Comparison of ENCODE assay signal across 17 cellular contexts in genomic region chr19:8453616-8454015, GRCh38. TPM values are rescaled to one million over a fixed set of nuclear protein-coding genes. Genes with fewer than 3 reads are reported as not detected.
DNase-seq lines count a peak whose midpoint lies in the region; ATAC-seq and TF ChIP-seq lines count a peak whose summit lies in the region.
"Had no signal": no experiment of that assay in that cellular context is flagged by ENCODE, and none has a peak within 500 bp of the region (broad histone marks: within the 10 kb centered on the region; RNA-seq: fewer than 3 reads in every experiment).

No MANE protein-coding gene starts in this region.

- peak overlapping the region; percentile 22 for H3K9ac ChIP-seq in mesenchymal stem cell (ENCODE audit: low read length)

- H4K8ac ChIP-seq in mesenchymal stem cell (ENCODE audit: low read length): no peak overlapping the region

- DNase-seq in GM23338 (ENCODE audit: low spot score): no peak
- DNase-seq in T-helper 17 cell: no peak
- no peak for DNase-seq in mesenchymal stem cell
- DNase-seq in gastrocnemius medialis: no peak
- no peak for DNase-seq in activated naive CD4-positive, alpha-beta T cell treated with anti-CD3 and anti-CD28 coated beads for 36 hours
- no peak for DNase-seq in adrenal gland
- DNase-seq: activated T-cell treated with anti-CD3 and anti-CD28 coated beads, Interleukin-2, amount 50 U/mL, for 1 hour; colonic mucosa; DMS79; head of caudate nucleus; left colon; NCI-H2171 treated with DMSO at 0.1 percent for 48 hours; right lobe of liver; stimulated activated naive B cell treated with anti-CD40 and anti-IgM and Interleukin-4, amounts not matched to agents 10 μg/mL and 1 μg/mL and 100 μg/mL, for 72 hours had no signal

- H3K4me2 ChIP-seq in GM23338 (no peak overlapping the region), mesenchymal stem cell (ENCODE audit: low read length, poor library complexity, severe bottlenecking) (peak overlapping the region; percentile 18)

- H2BK12ac ChIP-seq in mesenchymal stem cell (ENCODE audit: low read length in 2 of 2): no peak overlapping the region

- CTCF ChIA-PET in activated naive CD4-positive, alpha-beta T cell treated with anti-CD3 and anti-CD28 coated beads for 36 hours (lab: Charles Lee): interaction anchor here (1.1 kb wide), 1 partner anchor 9 kb away, joined by 3 read pairs; no protein-coding TSS in a partner anchor

- H2BK120ac ChIP-seq in mesenchymal stem cell (ENCODE audit: low read depth, low read length): no peak overlapping the region

- WGBS in mesenchymal stem cell: 96% methylated on average over 6 of the region's 6 CpGs
- WGBS in adrenal gland, 4 donors: 82 to 87% (median 84%) methylated on average over 3 to 6 of the region's 6 CpGs

- no peaks in the 10 kb centered on the region for H3K9me3 Mint-ChIP-seq in GM23338
- H3K9me3 Mint-ChIP-seq in activated naive CD4-positive, alpha-beta T cell treated with anti-CD3 and anti-CD28 coated beads for 36 hours: no peaks in the 10 kb centered on the region
- H3K9me3 Mint-ChIP-seq: activated naive CD4-positive, alpha-beta T cell treated with anti-CD3 and anti-CD28 coated beads, Interleukin-2, amount 50 U/mL, for 24 hours; stimulated activated naive B cell treated with anti-CD40 and anti-IgM and Interleukin-4, amounts not matched to agents 10 μg/mL and 1 μg/mL and 100 μg/mL, for 72 hours had no signal

- H3K36me3 Mint-ChIP-seq in GM23338 (ENCODE audit: low read depth): peaks cover 78% of the 10 kb centered on the region
- H3K36me3 Mint-ChIP-seq in T-helper 17 cell (ENCODE audit: low read depth): no peaks in the 10 kb centered on the region
- H3K36me3 Mint-ChIP-seq in activated naive CD4-positive, alpha-beta T cell treated with anti-CD3 and anti-CD28 coated beads for 36 hours (ENCODE audit: low read depth): peaks cover 37% of the 10 kb centered on the region

- no peaks in the 10 kb centered on the region for H3F3A ChIP-seq in GM23338 (replicated peaks; ENCODE audit: low read depth)

- H3K36me3 ChIP-seq in GM23338 (ENCODE audit: insufficient read depth): peaks cover 17% of the 10 kb centered on the region; the same call in 1 of the 2 replicates
- peaks cover 15 to 37% of the 10 kb centered on the region in 2 experiments for H3K36me3 ChIP-seq in mesenchymal stem cell (ENCODE audit: control insufficient read depth in 1 of 2, insufficient read depth in 2 of 2, low read depth in 1 of 2, low read length in 2 of 2)
- peaks cover 0 to 5% of the 10 kb centered on the region in 2 donors for H3K36me3 ChIP-seq in gastrocnemius medialis
- peaks cover 0 to 24% of the 10 kb centered on the region in 2 donors for H3K36me3 ChIP-seq in adrenal gland (replicated peaks in 1 of 2)

- H3K4me3 ChIP-seq in GM23338 (no peak overlapping the region), mesenchymal stem cell (ENCODE audit: insufficient read depth in 1 of 2, low read depth in 1 of 2, low read length in 2 of 2) (no peak overlapping the region), gastrocnemius medialis (no peak overlapping the region), adrenal gland (no peak overlapping the region)
- H3K4me3 ChIP-seq: colonic mucosa, right lobe of liver had no signal

- H3K4ac ChIP-seq in mesenchymal stem cell (ENCODE audit: low read depth in 1 of 2, low read length in 2 of 2): no peak overlapping the region

- H3K27ac Mint-ChIP-seq in GM23338 (no peak overlapping the region), T-helper 17 cell (peak overlapping the region; percentile 53)
- H3K27ac Mint-ChIP-seq in activated naive CD4-positive, alpha-beta T cell treated with anti-CD3 and anti-CD28 coated beads for 36 hours: no peak overlapping the region
- H3K27ac Mint-ChIP-seq: activated naive CD4-positive, alpha-beta T cell treated with anti-CD3 and anti-CD28 coated beads, Interleukin-2, amount 50 U/mL, for 24 hours had no signal

- peaks cover 90% of the 10 kb centered on the region for H4K20me1 ChIP-seq in GM23338 (replicated peaks; ENCODE audit: insufficient read depth)

- no peak for ATAC-seq in GM23338
- no peak for ATAC-seq in T-helper 17 cell
- ATAC-seq in gastrocnemius medialis: no peak
- no peak for ATAC-seq in HG03039 (IDR thresholded peaks at IDR 0.05; ENCODE audit: unreplicated experiment)
- ATAC-seq: left colon; stimulated activated naive B cell treated with anti-CD40 and anti-IgM and Interleukin-4, amounts not matched to agents 10 μg/mL and 1 μg/mL and 100 μg/mL, for 72 hours had no signal

- peaks cover 86% of the 10 kb centered on the region for H3K4me1 Mint-ChIP-seq in GM23338
- peaks cover 56% of the 10 kb centered on the region for H3K4me1 Mint-ChIP-seq in T-helper 17 cell
- H3K4me1 Mint-ChIP-seq in activated naive CD4-positive, alpha-beta T cell treated with anti-CD3 and anti-CD28 coated beads for 36 hours (ENCODE audit: low read depth): peaks cover 89% of the 10 kb centered on the region

- H2BK15ac ChIP-seq in mesenchymal stem cell (ENCODE audit: low read depth, poor library complexity, severe bottlenecking): no peak overlapping the region

- no peak overlapping the region for H3K18ac ChIP-seq in mesenchymal stem cell (ENCODE audit: low read depth in 1 of 2, low read length in 2 of 2)

- TF ChIP-seq CTCF in GM23338 (conservative IDR thresholded peaks at IDR 0.05; ENCODE audit: low read depth in 2 of 2) (no peak), gastrocnemius medialis (IDR thresholded peaks at IDR 0.05 in 4 of 5, conservative IDR thresholded peaks at IDR 0.05 in 1 of 5) (no peak), adrenal gland (IDR thresholded peaks at IDR 0.05) (no peak)

- no peak overlapping the region for H4K91ac ChIP-seq in mesenchymal stem cell (ENCODE audit: low read length)

- H3K4me1 ChIP-seq in GM23338 (ENCODE audit: insufficient read depth) (peaks cover 80% of the 10 kb centered on the region), mesenchymal stem cell (ENCODE audit: control insufficient read depth, insufficient read depth, low read depth, low read length) (peaks cover 37% of the 10 kb centered on the region), gastrocnemius medialis (peaks cover 93 to 94% of the 10 kb centered on the region in 2 donors), adrenal gland (replicated peaks in 1 of 2) (peaks cover 39 to 76% of the 10 kb centered on the region in 2 donors)

- H3K79me1 ChIP-seq in mesenchymal stem cell (replicated peaks; ENCODE audit: low read length, poor library complexity, severe bottlenecking): no peaks in the 10 kb centered on the region

- H2AK5ac ChIP-seq in mesenchymal stem cell (ENCODE audit: low read length, severe bottlenecking): peak overlapping the region; percentile 49

- H3K4me3 Mint-ChIP-seq in GM23338 (no peak overlapping the region), T-helper 17 cell (peak overlapping the region; percentile 12)
- H3K4me3 Mint-ChIP-seq in activated naive CD4-positive, alpha-beta T cell treated with anti-CD3 and anti-CD28 coated beads for 36 hours: no peak overlapping the region
- H3K4me3 Mint-ChIP-seq: stimulated activated naive B cell treated with anti-CD40 and anti-IgM and Interleukin-4, amounts not matched to agents 10 μg/mL and 1 μg/mL and 100 μg/mL, for 72 hours had no signal

- peaks cover 99% of the 10 kb centered on the region for H3K79me2 ChIP-seq in GM23338 (replicated peaks; ENCODE audit: insufficient read depth)

- H3K27me3 ChIP-seq in GM23338 (ENCODE audit: insufficient read depth) (no peaks in the 10 kb centered on the region), mesenchymal stem cell (ENCODE audit: control insufficient read depth in 1 of 2, insufficient read depth in 1 of 2, low read length in 2 of 2) (no peaks in the 10 kb centered on the region), gastrocnemius medialis (no peaks in the 10 kb centered on the region), adrenal gland (no peaks in the 10 kb centered on the region)
- H3K27me3 ChIP-seq: colonic mucosa, right lobe of liver had no signal

- intact Hi-C loops in gastrocnemius medialis (cut with DNase I; ENCODE audit: low total_unique reads): no loop called here
- intact Hi-C loops in activated naive CD4-positive, alpha-beta T cell treated with anti-CD3 and anti-CD28 coated beads for 36 hours (cut with micrococcal nuclease): no loop called here
- intact Hi-C loops in adrenal gland (cut with DNase I): no loop called here

- no peak overlapping the region for H2AFZ ChIP-seq in GM23338
- no peak overlapping the region for H2AFZ ChIP-seq in mesenchymal stem cell (ENCODE audit: low read depth, low read length)

- in situ Hi-C loops in gastrocnemius medialis (cut with MboI; ENCODE audit: low sequenced_read_pairs in 4 of 4): no loop called here

- no peak overlapping the region for H3K23ac ChIP-seq in mesenchymal stem cell (ENCODE audit: low read length in 2 of 2)

- H3K27ac ChIP-seq in GM23338 (ENCODE audit: low read depth) (peak overlapping the region; percentile 11; the same call in 1 of the 2 replicates), mesenchymal stem cell (ENCODE audit: low read length, poor library complexity, severe bottlenecking) (peak overlapping the region; percentile 24), gastrocnemius medialis (peak overlapping the region; percentile 31 to 74 (median 45)), adrenal gland (peak overlapping the region in 1 of 5 donors; percentile 19)
- H3K27ac ChIP-seq: colonic mucosa had no signal

- H3K14ac ChIP-seq in mesenchymal stem cell (ENCODE audit: low read length in 2 of 2): no peak overlapping the region

- H3K9me3 ChIP-seq in T-helper 17 cell (ENCODE audit: control insufficient read depth, low read length, poor library complexity, severe bottlenecking): no peaks in the 10 kb centered on the region
- H3K9me3 ChIP-seq in mesenchymal stem cell (ENCODE audit: control insufficient read depth, low read length): no peaks in the 10 kb centered on the region
- H3K9me3 ChIP-seq in gastrocnemius medialis: no peaks in the 10 kb centered on the region
- H3K9me3 ChIP-seq in adrenal gland (replicated peaks in 1 of 3): no peaks in the 10 kb centered on the region
- H3K9me3 ChIP-seq: colonic mucosa, right lobe of liver had no signal

- TF ChIP-seq POLR2A in gastrocnemius medialis (IDR thresholded peaks at IDR 0.05): no peak
- TF ChIP-seq POLR2A in adrenal gland (IDR thresholded peaks at IDR 0.05): no peak

- no peaks in the 10 kb centered on the region for H3K9me2 ChIP-seq in GM23338 (ENCODE audit: insufficient read depth)

- H3K27me3 Mint-ChIP-seq in GM23338 (ENCODE audit: insufficient read depth, low read depth, poor library complexity) (peaks cover 7% of the 10 kb centered on the region), T-helper 17 cell (no peaks in the 10 kb centered on the region)
- H3K27me3 Mint-ChIP-seq in activated naive CD4-positive, alpha-beta T cell treated with anti-CD3 and anti-CD28 coated beads for 36 hours (ENCODE audit: low read depth): no peaks in the 10 kb centered on the region
- H3K27me3 Mint-ChIP-seq: activated naive CD4-positive, alpha-beta T cell treated with anti-CD3 and anti-CD28 coated beads, Interleukin-2, amount 50 U/mL, for 24 hours; stimulated activated naive B cell treated with anti-CD40 and anti-IgM and Interleukin-4, amounts not matched to agents 10 μg/mL and 1 μg/mL and 100 μg/mL, for 72 hours had no signal

- no peak overlapping the region for H2BK5ac ChIP-seq in mesenchymal stem cell (ENCODE audit: low read depth, low read length, poor library complexity, severe bottlenecking)

RNA-seq across cellular contexts. Expression of gene HNRNPM, which starts 8.8 kb away (rescaled TPM):
- 359 and 389 TPM in 2 replicates for total RNA-seq in GM23338 (2014; rRNA removed; shearing (Covaris generic))
- polyA plus RNA-seq in GM23338 (2016; fragmentation: Nextera tagmentation; extraction: Ambion mirVana): 276 and 291 TPM in 2 replicates
- total RNA-seq in T-helper 17 cell: 100 to 1,000 TPM; 248 to 259 TPM
- polyA plus RNA-seq in mesenchymal stem cell (2013, experiment 1 of 2): 84.5 TPM
- 82.9 TPM for polyA plus RNA-seq in mesenchymal stem cell (2013, experiment 2 of 2)
- total RNA-seq in gastrocnemius medialis: 10 to 100 TPM; 42.5 to 74.6 (median 57.8) TPM
- total RNA-seq in activated naive CD4-positive, alpha-beta T cell treated with anti-CD3 and anti-CD28 coated beads for 36 hours: 100 to 1,000 TPM; 151 to 169 TPM
- 100 to 1,000 TPM in 4 of 8 donors, 10 to 100 TPM in 4; 51.7 to 164 (median 95.5) TPM for total RNA-seq in adrenal gland
- 100 to 1,000 TPM in 1 of 3 donors, 10 to 100 TPM in 2; 65.0 to 262 (median 76.7) TPM for polyA plus RNA-seq in adrenal gland

RNA-seq across cellular contexts. Expression of gene MARCHF2, which starts 40.5 kb away (rescaled TPM):
- total RNA-seq in GM23338 (2014; rRNA removed; shearing (Covaris generic)): 50.1 and 58.7 TPM in 2 replicates
- polyA plus RNA-seq in GM23338 (2016; fragmentation: Nextera tagmentation; extraction: Ambion mirVana) (18.9 and 20.7 TPM in 2 replicates), adrenal gland (10 to 100 TPM; 13.1 to 47.3 (median 44.2) TPM)
- total RNA-seq in T-helper 17 cell (100 to 1,000 TPM in 1 of 2 donors, 10 to 100 TPM in 1; 26.9 to 108 TPM), gastrocnemius medialis (100 to 1,000 TPM; 173 to 183 (median 176) TPM), adrenal gland (100 to 1,000 TPM in 3 of 8 donors, 10 to 100 TPM in 5; 28.4 to 200 (median 71.2) TPM)
- 42.1 TPM for polyA plus RNA-seq in mesenchymal stem cell (2013, experiment 1 of 2)
- polyA plus RNA-seq in mesenchymal stem cell (2013, experiment 2 of 2): 39.4 TPM
- 10 to 100 TPM in 1 of 2 experiments, 1 to 10 TPM in 1; 9.2 to 10.3 TPM for total RNA-seq in activated naive CD4-positive, alpha-beta T cell treated with anti-CD3 and anti-CD28 coated beads for 36 hours

RNA-seq across cellular contexts. Expression of gene PRAM1, which starts 48.8 kb away (rescaled TPM):
- total RNA-seq in GM23338 (2014; rRNA removed; shearing (Covaris generic)): 0.07 and 0.31 TPM in 2 replicates
- polyA plus RNA-seq in GM23338 (2016; fragmentation: Nextera tagmentation; extraction: Ambion mirVana) (0.54 TPM in 1 of 2 replicates, not detected in the other), adrenal gland (10 to 100 TPM in 1 of 3 donors, 1 to 10 TPM in 1, under 1 TPM in 1; 0.20 to 21.4 (median 4.4) TPM)
- total RNA-seq in T-helper 17 cell (1 to 10 TPM; 5.2 to 7.4 TPM), gastrocnemius medialis (under 1 TPM in 2 of 4 donors, not detected in 2; 0.16 to 0.27 TPM), adrenal gland (1 to 10 TPM in 6 of 8 donors, under 1 TPM in 2; 0.24 to 3.1 (median 2.0) TPM)
- 0.03 TPM for polyA plus RNA-seq in mesenchymal stem cell (2013, experiment 1 of 2)
- not detected for polyA plus RNA-seq in mesenchymal stem cell (2013, experiment 2 of 2)
- under 1 TPM; 0.40 to 0.45 TPM for total RNA-seq in activated naive CD4-positive, alpha-beta T cell treated with anti-CD3 and anti-CD28 coated beads for 36 hours
- total RNA-seq: fibroblast of lung had no signal
- polyA plus RNA-seq: fibroblast of lung had no signal
